ENCODE assay signal across 14 cellular contexts in the genomic region with DNA sequence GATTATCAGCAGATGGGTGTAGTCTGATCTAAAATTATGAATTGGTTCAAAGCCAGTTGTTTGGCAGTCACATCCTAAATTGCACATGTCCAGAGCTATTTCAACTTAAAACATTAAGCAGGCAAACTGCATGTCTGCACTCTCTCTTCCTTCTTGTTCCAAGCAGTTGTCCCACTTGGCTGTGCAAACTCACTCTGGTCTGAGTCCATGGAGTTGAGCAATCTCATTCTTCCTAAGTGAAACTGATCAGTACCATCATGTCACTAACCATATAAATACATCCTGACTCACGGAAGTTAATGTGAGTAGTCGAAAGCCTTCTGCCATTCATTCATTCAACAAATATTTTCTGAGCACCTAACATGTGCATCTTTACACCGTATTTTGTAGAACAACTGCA.
DNase-seq lines count a peak whose midpoint lies in the region; ATAC-seq and TF ChIP-seq lines count a peak whose summit lies in the region.
"Had no signal": no experiment of that assay in that cellular context is flagged by ENCODE, and none has a peak within 500 bp of the region (broad histone marks: within the 10 kb centered on the region; RNA-seq: fewer than 3 reads in every experiment).

No MANE protein-coding gene starts in this region.

- H3K4me1 ChIP-seq in colonic mucosa (no peaks in the 10 kb centered on the region), transverse colon (peaks cover 0 to 4% (median 0%) of the 10 kb centered on the region in 4 donors)

- no peak for TF ChIP-seq EP300 in transverse colon (IDR thresholded peaks at IDR 0.05; ENCODE audit: low read depth)

- intact Hi-C loops in colonic mucosa (cut with DNase I) (no loop called here), transverse colon (cut with DNase I; ENCODE audit: low total_unique reads) (no loop called here)

- H3K36me3 ChIP-seq in colonic mucosa (no peaks in the 10 kb centered on the region), transverse colon (no peaks in the 10 kb centered on the region)

- H3K27me3 ChIP-seq in colonic mucosa (no peaks in the 10 kb centered on the region), transverse colon (no peaks in the 10 kb centered on the region)

- DNase-seq in SIG-M5 treated with dmso at 0.1 percent for 504 hours (lab: John Stamatoyannopoulos, UW; ENCODE audit: unreplicated experiment) = peak; percentile 3
- DNase-seq in SIG-M5 (lab: John Stamatoyannopoulos, UW) = no peak
- peak; percentile 19 for DNase-seq in colonic mucosa
- peak; percentile 65 for DNase-seq in left lobe of liver (ENCODE audit: low spot score)
- peak; percentile 17 for DNase-seq in transverse colon
- DNase-seq in NCI-H2029 treated with DMSO at 0.1 percent for 48 hours (lab: John Stamatoyannopoulos, UW) = no peak
- DNase-seq: activated CD4-positive, alpha-beta T cell treated with anti-CD3 and anti-CD28 coated beads for 1 hour; activated T-cell treated with anti-CD3 and anti-CD28 coated beads, Interleukin-2, amount 50 U/mL, for 4 hours; anterior cingulate cortex; NCI-H1694 treated with DMSO at 0.1 percent for 48 hours; NCI-H82; retina had no signal

- no peaks in the 10 kb centered on the region for H3K9me3 ChIP-seq in colonic mucosa
- H3K9me3 ChIP-seq in transverse colon = no peaks in the 10 kb centered on the region

- H3K9ac ChIP-seq in colonic mucosa (ENCODE audit: low read depth in 2 of 2, low read length in 2 of 2) = no peak overlapping the region

- TF ChIP-seq CTCF in colonic mucosa (IDR thresholded peaks at IDR 0.05) = no peak
- no peak for TF ChIP-seq CTCF in transverse colon (IDR thresholded peaks at IDR 0.05)

- in situ Hi-C loops in transverse colon (cut with MboI; ENCODE audit: low pct_ligation_motif_present in 1 of 4, low pct_unique_long_range_greater_than_20kb in 1 of 4, low sequenced_read_pairs in 3 of 4) = no loop called here

- WGBS in transverse colon (ENCODE audit: low coverage in 1 of 2), 2 donors = 68 to 77% methylated on average over 3 of the region's 3 CpGs

- ATAC-seq in left lobe of liver (peak; percentile 90), HG03565 (IDR thresholded peaks at IDR 0.05; ENCODE audit: unreplicated experiment) (no peak), HG03457 (IDR thresholded peaks at IDR 0.05; ENCODE audit: unreplicated experiment) (no peak)
- ATAC-seq: activated T-cell treated with anti-CD3 and anti-CD28 coated beads, Interleukin-2, amount 50 U/mL, for 4 hours had no signal

- H3K4me3 ChIP-seq in colonic mucosa (no peak overlapping the region), transverse colon (no peak overlapping the region)

- TF ChIP-seq POLR2A in transverse colon (IDR thresholded peaks at IDR 0.05) = no peak

- H3K27ac ChIP-seq in colonic mucosa (no peak overlapping the region), transverse colon (no peak overlapping the region)

Comparison
In these comparisons a context has a peak if more than half of its experiments do, and no peak if none do; other contexts are left out.
1. DNase-seq: peak in SIG-M5 treated with dmso at 0.1 percent for 504 hours (single experiment), colonic mucosa (single experiment), left lobe of liver (single experiment) and transverse colon (single experiment); none in SIG-M5 (single experiment) and NCI-H2029 treated with DMSO at 0.1 percent for 48 hours (single experiment).